Comparison of ENCODE assay signal across 8 cellular contexts in genomic region chr6:31493550-31493874, GRCh38. TPM values are rescaled to one million over a fixed set of nuclear protein-coding genes. Genes with fewer than 3 reads are reported as not detected.
DNase-seq lines count a peak whose midpoint lies in the region; ATAC-seq, FAIRE-seq and TF ChIP-seq lines count a peak whose summit lies in the region.
"Not testable (repeated sequence)": the region's sequence is repeated elsewhere in the genome, so short reads cannot be mapped to it uniquely, and the experiment has no call there.
"Had no signal": no experiment of that assay in that cellular context is flagged by ENCODE, and none has a peak within 500 bp of the region (broad histone marks: within the 10 kb centered on the region; RNA-seq: fewer than 3 reads in every experiment).

No MANE protein-coding gene starts in this region.

- intact Hi-C loops in HepG2 (cut with micrococcal nuclease; ENCODE audit: unreplicated experiment): not testable (repeated sequence)

- not testable (repeated sequence) for TF ChIP-seq CTCF in Loucy (conservative IDR thresholded peaks at IDR 0.05; ENCODE audit: low read length); HepG2 (CRISPR knock-in tag; IDR thresholded peaks at IDR 0.05)

- H3K9me2 ChIP-seq in Loucy (replicated peaks; ENCODE audit: low read depth, low read length): not testable (repeated sequence)

- H3K9me3 Mint-ChIP-seq in activated T-cell treated with anti-CD3 and anti-CD28 coated beads, Interleukin-2, amount 50 U/mL, for 24 hours: not testable (repeated sequence)

- not testable (repeated sequence) for DNase-seq in activated T-cell treated with anti-CD3 and anti-CD28 coated beads, Interleukin-2, amount 50 U/mL, for 24 hours; HepG2 (ENCODE audit: low spot score)

- 6 to 8% methylated on average over 2 of the region's 2 CpGs for WGBS in ectodermal cell, 2 experiments
- under 1% methylated on average over 2 of the region's 2 CpGs for WGBS in HepG2 (ENCODE audit: low lambda C conversion rate)

- peak overlapping the region in 10 of 11 experiments; percentile 83 to 92 (median 86); a peak in 16 of 22 replicates for H3K27ac ChIP-seq in BLaER1 treated with 17β-estradiol and CSF1 and Interleukin-3, amounts not matched to agents 10 nM and 100 nM
- H3K27ac ChIP-seq in ectodermal cell (ENCODE audit: insufficient read depth, low read depth, low read length, poor library complexity, severe bottlenecking); HepG2 (ENCODE audit: extremely low read length, insufficient read depth, low read length): not testable (repeated sequence)
- H3K27ac ChIP-seq in skin epidermis: peak overlapping the region in 2 of 21 experiments; percentile 83 to 94

- not testable (repeated sequence) for H2AFZ ChIP-seq in Loucy (ENCODE audit: low read length); HepG2 (ENCODE audit: low read length)

- not testable (repeated sequence) for H3K9me3 ChIP-seq in BLaER1 treated with 17β-estradiol and CSF1 and Interleukin-3, amounts not matched to agents 10 nM and 100 nM (replicated peaks in 1 of 11); Loucy (ENCODE audit: insufficient read depth, low read depth, low read length); ectodermal cell (ENCODE audit: control insufficient read depth, low read length); HepG2 (ENCODE audit: low read length)

- H3K27me3 Mint-ChIP-seq in activated T-cell treated with anti-CD3 and anti-CD28 coated beads, Interleukin-2, amount 50 U/mL, for 24 hours: not testable (repeated sequence)

- TF ChIP-seq RAD21 in HepG2 (CRISPR knock-in tag; IDR thresholded peaks at IDR 0.05): not testable (repeated sequence)

- H3K4me3 ChIP-seq in BLaER1 treated with 17β-estradiol and CSF1 and Interleukin-3, amounts not matched to agents 10 nM and 100 nM: peak overlapping the region; percentile 75 to 99 (median 90)
- H3K4me3 ChIP-seq in Loucy (ENCODE audit: low read length, poor library complexity, severe bottlenecking): peak overlapping the region; percentile 94
- H3K4me3 ChIP-seq in ectodermal cell (ENCODE audit: insufficient read depth, low read depth, low read length): peak overlapping the region; percentile 51
- peak overlapping the region in 2 of 3 experiments; percentile 57 to 80; a peak in 3 of 6 replicates for H3K4me3 ChIP-seq in HepG2 (replicated peaks in 1 of 3; ENCODE audit: insufficient read depth in 1 of 3, low read depth in 2 of 3, low read length in 3 of 3)
- peak overlapping the region; percentile 45 to 67 (median 60) for H3K4me3 ChIP-seq in skin epidermis

- not testable (repeated sequence) for TF ChIP-seq POLR2A in HepG2 (IDR thresholded peaks at IDR 0.05; ENCODE audit: insufficient read depth in 1 of 2, low read depth in 2 of 2, low read length in 2 of 2)

- ATAC-seq in HepG2: not testable (repeated sequence)

- peaks cover 48% of the 10 kb centered on the region for H3K4me1 Mint-ChIP-seq in activated T-cell treated with anti-CD3 and anti-CD28 coated beads, Interleukin-2, amount 50 U/mL, for 24 hours (ENCODE audit: low read depth)

- POLR2A ChIA-PET in HepG2 (lab: Yijun Ruan, JAX): interaction anchor here (1.0 to 2.0 kb wide), 2 partner anchors 31 to 48 kb away, joined by 3 to 8 read pairs; partner anchors contain the start of gene DDX39B

- peaks cover 0 to 15% (median 4%) of the 10 kb centered on the region in 11 experiments; a peak in 10 of 22 replicates for H4K20me1 ChIP-seq in BLaER1 treated with 17β-estradiol and CSF1 and Interleukin-3, amounts not matched to agents 10 nM and 100 nM
- not testable (repeated sequence) for H4K20me1 ChIP-seq in Loucy (ENCODE audit: insufficient read depth, low read length, poor library complexity, severe bottlenecking); HepG2 (ENCODE audit: insufficient read depth, low read length)

- peaks cover 21% of the 10 kb centered on the region for H3K36me3 Mint-ChIP-seq in activated T-cell treated with anti-CD3 and anti-CD28 coated beads, Interleukin-2, amount 50 U/mL, for 24 hours (ENCODE audit: low read depth)

- peaks cover 40% of the 10 kb centered on the region for H3K79me2 ChIP-seq in Loucy (ENCODE audit: insufficient read depth, low read length)
- not testable (repeated sequence) for H3K79me2 ChIP-seq in HepG2 (ENCODE audit: insufficient read depth, low read length)

- peaks cover 0 to 17% (median 0%) of the 10 kb centered on the region in 11 experiments; a peak in 3 of 22 replicates for H3K36me3 ChIP-seq in BLaER1 treated with 17β-estradiol and CSF1 and Interleukin-3, amounts not matched to agents 10 nM and 100 nM
- not testable (repeated sequence) for H3K36me3 ChIP-seq in Loucy (ENCODE audit: insufficient read depth, low read length); ectodermal cell (ENCODE audit: control insufficient read depth, insufficient read depth, low read length); HepG2 (replicated peaks in 1 of 2; ENCODE audit: control insufficient read depth in 1 of 2, insufficient read depth in 2 of 2, low read length in 2 of 2)

- peak overlapping the region; percentile 93 for H3K4me3 Mint-ChIP-seq in activated T-cell treated with anti-CD3 and anti-CD28 coated beads, Interleukin-2, amount 50 U/mL, for 24 hours

- peak overlapping the region; percentile 95 for H3K27ac Mint-ChIP-seq in activated T-cell treated with anti-CD3 and anti-CD28 coated beads, Interleukin-2, amount 50 U/mL, for 24 hours

- H3F3A ChIP-seq in Loucy (ENCODE audit: low read depth): not testable (repeated sequence)

- BruUV-seq in HepG2 (replicated peaks; lab: Mats Ljungman, UMichigan): not testable (repeated sequence)

- H3K4me1 ChIP-seq in BLaER1 treated with 17β-estradiol and CSF1 and Interleukin-3, amounts not matched to agents 10 nM and 100 nM: peaks cover 47 to 61% (median 55%) of the 10 kb centered on the region in 10 experiments
- H3K4me1 ChIP-seq in Loucy (ENCODE audit: insufficient read depth, low read length, poor library complexity, severe bottlenecking): peaks cover 42% of the 10 kb centered on the region
- H3K4me1 ChIP-seq in ectodermal cell (ENCODE audit: control insufficient read depth, insufficient read depth, low read length): not testable (repeated sequence)
- H3K4me1 ChIP-seq in HepG2 (ENCODE audit: insufficient read depth, low read length): peaks cover 48% of the 10 kb centered on the region

- in situ Hi-C loops in HepG2 (cut with HindIII; ENCODE audit: extremely low pct_ligation_motif_present, low pct_unique_long_range_greater_than_20kb): loop anchor here (5.0 kb wide), 2 partner anchors 34 to 94 kb away; partner anchors contain the start of genes LST1 and MCCD1

- CTCF ChIA-PET in HepG2 (lab: Yijun Ruan, JAX; ENCODE audit: low intra/inter-chr PET ratio, low total read pairs): interaction anchor here (2.0 kb wide), 2 partner anchors 53 to 106 kb away, joined by 10 to 15 read pairs; partner anchors contain the start of genes ATP6V1G2 and NFKBIL1

- H3K4me2 ChIP-seq in BLaER1 treated with 17β-estradiol and CSF1 and Interleukin-3, amounts not matched to agents 10 nM and 100 nM: peak overlapping the region; percentile 82 to 99 (median 96)
- peak overlapping the region; percentile 93 for H3K4me2 ChIP-seq in Loucy (ENCODE audit: low read depth, low read length, poor library complexity, severe bottlenecking)
- peak overlapping the region; percentile 86; the same call in 1 of the 2 replicates for H3K4me2 ChIP-seq in HepG2 (ENCODE audit: low read depth, low read length)

- TF ChIP-seq EP300 in HepG2 (IDR thresholded peaks at IDR 0.05; ENCODE audit: low read depth in 2 of 2, low read length in 2 of 2); HepG2 (CRISPR knock-in tag; IDR thresholded peaks at IDR 0.05; ENCODE audit: borderline replicate concordance): not testable (repeated sequence)

- H3K9ac ChIP-seq in BLaER1 treated with 17β-estradiol and CSF1 and Interleukin-3, amounts not matched to agents 10 nM and 100 nM: peak overlapping the region; percentile 84 to 92 (median 88); a peak in 21 of 22 replicates
- peak overlapping the region; percentile 94 for H3K9ac ChIP-seq in Loucy (ENCODE audit: low read depth, low read length, poor library complexity, severe bottlenecking)
- H3K9ac ChIP-seq in HepG2 (ENCODE audit: insufficient read depth, low read depth, low read length): not testable (repeated sequence)

- not testable (repeated sequence) for FAIRE-seq in HepG2 (lab: Jason Lieb, UNC)

- not testable (repeated sequence) for H3K27me3 ChIP-seq in BLaER1 treated with 17β-estradiol and CSF1 and Interleukin-3, amounts not matched to agents 10 nM and 100 nM; Loucy (ENCODE audit: insufficient read depth, low read length, poor library complexity, severe bottlenecking)
- H3K27me3 ChIP-seq in ectodermal cell (ENCODE audit: control insufficient read depth, insufficient read depth, low read length, poor library complexity, severe bottlenecking): peaks cover 53% of the 10 kb centered on the region
- H3K27me3 ChIP-seq in HepG2 (ENCODE audit: control insufficient read depth in 1 of 2, insufficient read depth in 2 of 2, low read length in 2 of 2): peaks cover 0 to 14% of the 10 kb centered on the region in 2 experiments; a peak in 2 of 5 replicates

RNA-seq across cellular contexts. Expression of gene MICB, which starts 4.4 kb away (rescaled TPM):
- 3.8 TPM for polyA plus RNA-seq in ectodermal cell (2013, experiment 1 of 4)
- polyA plus RNA-seq in ectodermal cell (2013, experiment 2 of 4): 2.2 TPM
- 2.1 TPM for polyA plus RNA-seq in ectodermal cell (2013, experiment 3 of 4)
- 2.1 TPM for polyA plus RNA-seq in ectodermal cell (2013, experiment 4 of 4)
- 9.0 and 12.5 TPM in 2 replicates for total RNA-seq in HepG2 (2016; rRNA removed; fragmentation: Illumina TruSeq; extraction: Trizol)
- 2.6 and 3.2 TPM in 2 replicates for total RNA-seq in HepG2 (2016; cell fraction: cytosol; rRNA removed; fragmentation: Illumina TruSeq; extraction: Trizol; ENCODE audit: low read depth)
- total RNA-seq in HepG2 (2016; cell fraction: insoluble cytoplasmic fraction; rRNA removed; fragmentation: Illumina TruSeq; extraction: Trizol): 9.5 and 13.1 TPM in 2 replicates
- 6.9 TPM in 2 replicates for total RNA-seq in HepG2 (2016; cell fraction: membrane; rRNA removed; fragmentation: Illumina TruSeq; extraction: Trizol)
- 11.1 and 13.6 TPM in 2 replicates for total RNA-seq in HepG2 (2016; cell fraction: nucleus; rRNA removed; fragmentation: Illumina TruSeq; extraction: Trizol)
- polyA plus RNA-seq in HepG2 (2011; rRNA removed): 12.8 and 15.4 TPM in 2 replicates
- polyA plus RNA-seq in HepG2 (2011; cell fraction: cytosol; rRNA removed): 12.4 and 15.7 TPM in 2 replicates
- polyA plus RNA-seq in HepG2 (2011; cell fraction: nucleus; rRNA removed): 5.2 and 6.2 TPM in 2 replicates
- polyA plus RNA-seq in HepG2 (2012): 7.7 and 11.6 TPM in 2 replicates
- polyA plus RNA-seq in HepG2 (2016; cell fraction: cytosol; fragmentation: Illumina TruSeq; extraction: Trizol; ENCODE audit: low read depth): 2.0 and 2.2 TPM in 2 replicates
- polyA plus RNA-seq in HepG2 (2016; cell fraction: insoluble cytoplasmic fraction; fragmentation: Illumina TruSeq; extraction: Trizol; ENCODE audit: low read depth): 9.0 and 9.7 TPM in 2 replicates
- 4.3 and 4.8 TPM in 2 replicates for polyA plus RNA-seq in HepG2 (2016; cell fraction: membrane; fragmentation: Illumina TruSeq; extraction: Trizol; ENCODE audit: low read depth)
- 18.1 and 19.7 TPM in 2 replicates for polyA plus RNA-seq in HepG2 (2016; cell fraction: nucleus; fragmentation: Illumina TruSeq; extraction: Trizol; ENCODE audit: insufficient read depth, low read depth)
- 21.6 and 48.3 TPM in 2 replicates for polyA minus RNA-seq in HepG2 (2011; rRNA and poly(A)+ RNA removed; ENCODE audit: low replicate concordance)
- polyA minus RNA-seq in HepG2 (2011; cell fraction: cytosol; rRNA and poly(A)+ RNA removed): 9.7 and 10.3 TPM in 2 replicates
- 4.5 and 4.6 TPM in 2 replicates for polyA minus RNA-seq in HepG2 (2011; cell fraction: nucleus; rRNA and poly(A)+ RNA removed)

RNA-seq across cellular contexts. Expression of gene MCCD1, which starts 35.2 kb away (rescaled TPM):
- polyA plus RNA-seq in ectodermal cell (2013, experiment 1 of 4): not detected
- not detected for polyA plus RNA-seq in ectodermal cell (2013, experiment 2 of 4)
- not detected for polyA plus RNA-seq in ectodermal cell (2013, experiment 3 of 4)
- polyA plus RNA-seq in ectodermal cell (2013, experiment 4 of 4): not detected
- total RNA-seq in HepG2 (2016; rRNA removed; fragmentation: Illumina TruSeq; extraction: Trizol): 0.15 and 0.36 TPM in 2 replicates
- 0.26 TPM in 1 of 2 replicates, not detected in the other for total RNA-seq in HepG2 (2016; cell fraction: cytosol; rRNA removed; fragmentation: Illumina TruSeq; extraction: Trizol; ENCODE audit: low read depth)
- total RNA-seq in HepG2 (2016; cell fraction: insoluble cytoplasmic fraction; rRNA removed; fragmentation: Illumina TruSeq; extraction: Trizol): 0.19 TPM in 1 of 2 replicates, not detected in the other
- 0.19 and 0.38 TPM in 2 replicates for total RNA-seq in HepG2 (2016; cell fraction: membrane; rRNA removed; fragmentation: Illumina TruSeq; extraction: Trizol)
- total RNA-seq in HepG2 (2016; cell fraction: nucleus; rRNA removed; fragmentation: Illumina TruSeq; extraction: Trizol): 0.43 TPM in 1 of 2 replicates, not detected in the other
- 0.09 TPM in 1 of 2 replicates, not detected in the other for polyA plus RNA-seq in HepG2 (2011; rRNA removed)
- 0.06 and 0.09 TPM in 2 replicates for polyA plus RNA-seq in HepG2 (2011; cell fraction: cytosol; rRNA removed)
- not detected in 2 replicates for polyA plus RNA-seq in HepG2 (2011; cell fraction: nucleus; rRNA removed)
- 0.25 and 0.28 TPM in 2 replicates for polyA plus RNA-seq in HepG2 (2012)
- polyA plus RNA-seq in HepG2 (2016; cell fraction: cytosol; fragmentation: Illumina TruSeq; extraction: Trizol; ENCODE audit: low read depth): 0.18 and 0.33 TPM in 2 replicates
- 0.26 TPM in 1 of 2 replicates, not detected in the other for polyA plus RNA-seq in HepG2 (2016; cell fraction: insoluble cytoplasmic fraction; fragmentation: Illumina TruSeq; extraction: Trizol; ENCODE audit: low read depth)
- polyA plus RNA-seq in HepG2 (2016; cell fraction: membrane; fragmentation: Illumina TruSeq; extraction: Trizol; ENCODE audit: low read depth): 0.21 and 0.24 TPM in 2 replicates
- polyA plus RNA-seq in HepG2 (2016; cell fraction: nucleus; fragmentation: Illumina TruSeq; extraction: Trizol; ENCODE audit: insufficient read depth, low read depth): 0.53 and 0.71 TPM in 2 replicates
- polyA minus RNA-seq in HepG2 (2011; rRNA and poly(A)+ RNA removed; ENCODE audit: low replicate concordance): 0.48 TPM in 1 of 2 replicates, not detected in the other
- polyA minus RNA-seq in HepG2 (2011; cell fraction: cytosol; rRNA and poly(A)+ RNA removed): not detected in 2 replicates
- polyA minus RNA-seq in HepG2 (2011; cell fraction: nucleus; rRNA and poly(A)+ RNA removed): not detected in 2 replicates
- total RNA-seq: ovary, ureter had no signal
- polyA plus RNA-seq: ovary had no signal

RNA-seq across cellular contexts. Expression of gene DDX39B, which starts 48.3 kb away (rescaled TPM):
- polyA plus RNA-seq in ectodermal cell (2013, experiment 1 of 4): 660 TPM
- 666 TPM for polyA plus RNA-seq in ectodermal cell (2013, experiment 2 of 4)
- 761 TPM for polyA plus RNA-seq in ectodermal cell (2013, experiment 3 of 4)
- polyA plus RNA-seq in ectodermal cell (2013, experiment 4 of 4): 823 TPM
- 570 and 737 TPM in 2 replicates for total RNA-seq in HepG2 (2016; rRNA removed; fragmentation: Illumina TruSeq; extraction: Trizol)
- total RNA-seq in HepG2 (2016; cell fraction: cytosol; rRNA removed; fragmentation: Illumina TruSeq; extraction: Trizol; ENCODE audit: low read depth): 100 and 118 TPM in 2 replicates
- total RNA-seq in HepG2 (2016; cell fraction: insoluble cytoplasmic fraction; rRNA removed; fragmentation: Illumina TruSeq; extraction: Trizol): 551 and 741 TPM in 2 replicates
- total RNA-seq in HepG2 (2016; cell fraction: membrane; rRNA removed; fragmentation: Illumina TruSeq; extraction: Trizol): 185 and 202 TPM in 2 replicates
- total RNA-seq in HepG2 (2016; cell fraction: nucleus; rRNA removed; fragmentation: Illumina TruSeq; extraction: Trizol): 358 and 385 TPM in 2 replicates
- 650 and 678 TPM in 2 replicates for polyA plus RNA-seq in HepG2 (2011; rRNA removed)
- 412 and 551 TPM in 2 replicates for polyA plus RNA-seq in HepG2 (2011; cell fraction: cytosol; rRNA removed)
- 1,695 and 1,727 TPM in 2 replicates for polyA plus RNA-seq in HepG2 (2011; cell fraction: nucleus; rRNA removed)
- polyA plus RNA-seq in HepG2 (2012): 442 and 447 TPM in 2 replicates
- polyA plus RNA-seq in HepG2 (2016; cell fraction: cytosol; fragmentation: Illumina TruSeq; extraction: Trizol; ENCODE audit: low read depth): 114 and 121 TPM in 2 replicates
- 480 and 493 TPM in 2 replicates for polyA plus RNA-seq in HepG2 (2016; cell fraction: insoluble cytoplasmic fraction; fragmentation: Illumina TruSeq; extraction: Trizol; ENCODE audit: low read depth)
- polyA plus RNA-seq in HepG2 (2016; cell fraction: membrane; fragmentation: Illumina TruSeq; extraction: Trizol; ENCODE audit: low read depth): 169 and 185 TPM in 2 replicates
- polyA plus RNA-seq in HepG2 (2016; cell fraction: nucleus; fragmentation: Illumina TruSeq; extraction: Trizol; ENCODE audit: insufficient read depth, low read depth): 1,220 and 1,229 TPM in 2 replicates
- 1,218 and 1,293 TPM in 2 replicates for polyA minus RNA-seq in HepG2 (2011; rRNA and poly(A)+ RNA removed; ENCODE audit: low replicate concordance)
- polyA minus RNA-seq in HepG2 (2011; cell fraction: cytosol; rRNA and poly(A)+ RNA removed): 205 and 230 TPM in 2 replicates
- polyA minus RNA-seq in HepG2 (2011; cell fraction: nucleus; rRNA and poly(A)+ RNA removed): 632 and 651 TPM in 2 replicates

RNA-seq across cellular contexts. Expression of gene ATP6V1G2, which starts 52.9 kb away (rescaled TPM):
- 11.2 TPM for polyA plus RNA-seq in ectodermal cell (2013, experiment 1 of 4)
- 10.9 TPM for polyA plus RNA-seq in ectodermal cell (2013, experiment 2 of 4)
- 10.2 TPM for polyA plus RNA-seq in ectodermal cell (2013, experiment 3 of 4)
- polyA plus RNA-seq in ectodermal cell (2013, experiment 4 of 4): 11.9 TPM
- 0.27 TPM in 1 of 2 replicates, not detected in the other for total RNA-seq in HepG2 (2016; rRNA removed; fragmentation: Illumina TruSeq; extraction: Trizol)
- total RNA-seq in HepG2 (2016; cell fraction: cytosol; rRNA removed; fragmentation: Illumina TruSeq; extraction: Trizol; ENCODE audit: low read depth): not detected in 2 replicates
- 0.25 and 0.35 TPM in 2 replicates for total RNA-seq in HepG2 (2016; cell fraction: insoluble cytoplasmic fraction; rRNA removed; fragmentation: Illumina TruSeq; extraction: Trizol)
- 0.15 TPM in 1 of 2 replicates, not detected in the other for total RNA-seq in HepG2 (2016; cell fraction: membrane; rRNA removed; fragmentation: Illumina TruSeq; extraction: Trizol)
- 0.50 TPM in 1 of 2 replicates, not detected in the other for total RNA-seq in HepG2 (2016; cell fraction: nucleus; rRNA removed; fragmentation: Illumina TruSeq; extraction: Trizol)
- 0.83 and 1.2 TPM in 2 replicates for polyA plus RNA-seq in HepG2 (2011; rRNA removed)
- polyA plus RNA-seq in HepG2 (2011; cell fraction: cytosol; rRNA removed): 0.35 and 0.47 TPM in 2 replicates
- 1.1 and 2.1 TPM in 2 replicates for polyA plus RNA-seq in HepG2 (2011; cell fraction: nucleus; rRNA removed)
- polyA plus RNA-seq in HepG2 (2012): 0.87 and 1.0 TPM in 2 replicates
- 0.10 and 0.18 TPM in 2 replicates for polyA plus RNA-seq in HepG2 (2016; cell fraction: cytosol; fragmentation: Illumina TruSeq; extraction: Trizol; ENCODE audit: low read depth)
- polyA plus RNA-seq in HepG2 (2016; cell fraction: insoluble cytoplasmic fraction; fragmentation: Illumina TruSeq; extraction: Trizol; ENCODE audit: low read depth): 0.52 and 0.60 TPM in 2 replicates
- polyA plus RNA-seq in HepG2 (2016; cell fraction: membrane; fragmentation: Illumina TruSeq; extraction: Trizol; ENCODE audit: low read depth): 0.19 and 0.40 TPM in 2 replicates
- 0.81 and 0.89 TPM in 2 replicates for polyA plus RNA-seq in HepG2 (2016; cell fraction: nucleus; fragmentation: Illumina TruSeq; extraction: Trizol; ENCODE audit: insufficient read depth, low read depth)
- polyA minus RNA-seq in HepG2 (2011; rRNA and poly(A)+ RNA removed; ENCODE audit: low replicate concordance): 0.19 TPM in 1 of 2 replicates, not detected in the other
- not detected in 2 replicates for polyA minus RNA-seq in HepG2 (2011; cell fraction: cytosol; rRNA and poly(A)+ RNA removed)
- polyA minus RNA-seq in HepG2 (2011; cell fraction: nucleus; rRNA and poly(A)+ RNA removed): 0.52 and 1.2 TPM in 2 replicates

RNA-seq across cellular contexts. Expression of gene NFKBIL1, which starts 53.9 kb away (rescaled TPM):
- polyA plus RNA-seq in ectodermal cell (2013, experiment 1 of 4): 24.5 TPM
- polyA plus RNA-seq in ectodermal cell (2013, experiment 2 of 4): 23.9 TPM
- 18.7 TPM for polyA plus RNA-seq in ectodermal cell (2013, experiment 3 of 4)
- polyA plus RNA-seq in ectodermal cell (2013, experiment 4 of 4): 24.4 TPM
- total RNA-seq in HepG2 (2016; rRNA removed; fragmentation: Illumina TruSeq; extraction: Trizol): 13.9 and 19.5 TPM in 2 replicates
- 18.2 and 19.6 TPM in 2 replicates for total RNA-seq in HepG2 (2016; cell fraction: cytosol; rRNA removed; fragmentation: Illumina TruSeq; extraction: Trizol; ENCODE audit: low read depth)
- 16.9 and 19.7 TPM in 2 replicates for total RNA-seq in HepG2 (2016; cell fraction: insoluble cytoplasmic fraction; rRNA removed; fragmentation: Illumina TruSeq; extraction: Trizol)
- 24.8 and 27.5 TPM in 2 replicates for total RNA-seq in HepG2 (2016; cell fraction: membrane; rRNA removed; fragmentation: Illumina TruSeq; extraction: Trizol)
- 11.6 and 12.4 TPM in 2 replicates for total RNA-seq in HepG2 (2016; cell fraction: nucleus; rRNA removed; fragmentation: Illumina TruSeq; extraction: Trizol)
- 9.7 and 13.7 TPM in 2 replicates for polyA plus RNA-seq in HepG2 (2011; rRNA removed)
- 13.1 and 20.6 TPM in 2 replicates for polyA plus RNA-seq in HepG2 (2011; cell fraction: cytosol; rRNA removed)
- 18.8 and 23.1 TPM in 2 replicates for polyA plus RNA-seq in HepG2 (2011; cell fraction: nucleus; rRNA removed)
- polyA plus RNA-seq in HepG2 (2012): 11.6 and 15.0 TPM in 2 replicates
- polyA plus RNA-seq in HepG2 (2016; cell fraction: cytosol; fragmentation: Illumina TruSeq; extraction: Trizol; ENCODE audit: low read depth): 19.6 and 20.1 TPM in 2 replicates
- 16.2 and 18.3 TPM in 2 replicates for polyA plus RNA-seq in HepG2 (2016; cell fraction: insoluble cytoplasmic fraction; fragmentation: Illumina TruSeq; extraction: Trizol; ENCODE audit: low read depth)
- 21.4 and 23.3 TPM in 2 replicates for polyA plus RNA-seq in HepG2 (2016; cell fraction: membrane; fragmentation: Illumina TruSeq; extraction: Trizol; ENCODE audit: low read depth)
- 16.4 and 17.5 TPM in 2 replicates for polyA plus RNA-seq in HepG2 (2016; cell fraction: nucleus; fragmentation: Illumina TruSeq; extraction: Trizol; ENCODE audit: insufficient read depth, low read depth)
- 7.5 and 37.6 TPM in 2 replicates for polyA minus RNA-seq in HepG2 (2011; rRNA and poly(A)+ RNA removed; ENCODE audit: low replicate concordance)
- 9.1 and 9.4 TPM in 2 replicates for polyA minus RNA-seq in HepG2 (2011; cell fraction: cytosol; rRNA and poly(A)+ RNA removed)
- 8.3 and 8.9 TPM in 2 replicates for polyA minus RNA-seq in HepG2 (2011; cell fraction: nucleus; rRNA and poly(A)+ RNA removed)
